In genomic region chr11:17922474-17922788, GRCh38 we compare ENCODE assay signal across 18 cellular contexts.
"Had no signal": no experiment of that assay in that cellular context is flagged by ENCODE, and none has a peak within 500 bp of the region (broad histone marks: within the 10 kb centered on the region; RNA-seq: fewer than 3 reads in every experiment).

No MANE protein-coding gene starts in this region.

- H3K9me3 Mint-ChIP-seq: activated CD4-positive, alpha-beta T cell treated with anti-CD3 and anti-CD28 coated beads, Interleukin-2, amount 10 ng/mL, durations not matched to agents 7 days and 5 days; activated T-cell treated with anti-CD3 and anti-CD28 coated beads, Interleukin-2, amount 50 U/mL, for 72 hours; central memory CD8-positive, alpha-beta T cell; stimulated activated naive B cell treated with anti-CD40 and anti-IgM and Interleukin-4, amounts not matched to agents 10 μg/mL and 1 μg/mL and 100 μg/mL, for 72 hours; WTC11 had no signal

- H3K4me3 Mint-ChIP-seq: activated CD4-positive, alpha-beta T cell treated with anti-CD3 and anti-CD28 coated beads, Interleukin-2, amount 10 ng/mL, durations not matched to agents 7 days and 5 days; activated naive CD8-positive, alpha-beta T cell; activated T-cell treated with anti-CD3 and anti-CD28 coated beads, Interleukin-2, amount 50 U/mL, for 72 hours; central memory CD8-positive, alpha-beta T cell; stimulated activated naive B cell treated with anti-CD40 and anti-IgM and Interleukin-4, amounts not matched to agents 10 μg/mL and 1 μg/mL and 100 μg/mL, for 72 hours; WTC11 had no signal

- DNase-seq: activated CD4-positive, alpha-beta T cell treated with anti-CD3 and anti-CD28 coated beads, Interleukin-2, amount 10 ng/mL, durations not matched to agents 7 days and 5 days; activated CD8-positive, alpha-beta memory T cell treated with anti-CD3 and anti-CD28 coated beads, Interleukin-2, amount 50 U/mL, for 48 hours; activated gamma-delta T cell; activated T-cell treated with anti-CD3 and anti-CD28 coated beads, Interleukin-2, amount 50 U/mL, for 72 hours; effector CD8-positive, alpha-beta T cell; kidney; mammary epithelial cell; stimulated activated CD4-positive, alpha-beta T cell treated with anti-CD3 and anti-CD28 coated beads, Interleukin-15, amount 100 ng/mL, for 24 hours; stimulated activated CD4-positive, alpha-beta T cell treated with anti-CD3 and anti-CD28 coated beads, Interleukin-4, amount 100 ng/mL, for 1 hour; stimulated activated naive B cell treated with anti-CD40 and anti-IgM and Interleukin-4, amounts not matched to agents 10 μg/mL and 1 μg/mL and 100 μg/mL, for 72 hours had no signal

- H3K4me1 Mint-ChIP-seq: activated CD4-positive, alpha-beta T cell treated with anti-CD3 and anti-CD28 coated beads, Interleukin-2, amount 10 ng/mL, durations not matched to agents 7 days and 5 days had no signal

- FAIRE-seq: frontal cortex, kidney, TTC549 had no signal

- H3K4me1 ChIP-seq: body of pancreas had no signal

- H3K4me3 ChIP-seq: body of pancreas, left lung, tibial artery had no signal

- ATAC-seq: activated T-cell treated with anti-CD3 and anti-CD28 coated beads, Interleukin-2, amount 50 U/mL, for 72 hours; WTC11 had no signal

- H3K27me3 ChIP-seq: body of pancreas, left lung, tibial artery had no signal

- H3K27ac ChIP-seq: tibial artery had no signal

- H3K9me3 ChIP-seq: body of pancreas, left lung, tibial artery had no signal

- H3K27ac Mint-ChIP-seq: activated CD4-positive, alpha-beta T cell treated with anti-CD3 and anti-CD28 coated beads, Interleukin-2, amount 10 ng/mL, durations not matched to agents 7 days and 5 days; activated naive CD8-positive, alpha-beta T cell; activated T-cell treated with anti-CD3 and anti-CD28 coated beads, Interleukin-2, amount 50 U/mL, for 72 hours; stimulated activated naive B cell treated with anti-CD40 and anti-IgM and Interleukin-4, amounts not matched to agents 10 μg/mL and 1 μg/mL and 100 μg/mL, for 72 hours had no signal

- H3K36me3 Mint-ChIP-seq: WTC11 had no signal

- H3K27me3 Mint-ChIP-seq: activated CD4-positive, alpha-beta T cell treated with anti-CD3 and anti-CD28 coated beads, Interleukin-2, amount 10 ng/mL, durations not matched to agents 7 days and 5 days; activated naive CD8-positive, alpha-beta T cell; central memory CD8-positive, alpha-beta T cell; stimulated activated naive B cell treated with anti-CD40 and anti-IgM and Interleukin-4, amounts not matched to agents 10 μg/mL and 1 μg/mL and 100 μg/mL, for 72 hours had no signal
